In the genomic region with DNA sequence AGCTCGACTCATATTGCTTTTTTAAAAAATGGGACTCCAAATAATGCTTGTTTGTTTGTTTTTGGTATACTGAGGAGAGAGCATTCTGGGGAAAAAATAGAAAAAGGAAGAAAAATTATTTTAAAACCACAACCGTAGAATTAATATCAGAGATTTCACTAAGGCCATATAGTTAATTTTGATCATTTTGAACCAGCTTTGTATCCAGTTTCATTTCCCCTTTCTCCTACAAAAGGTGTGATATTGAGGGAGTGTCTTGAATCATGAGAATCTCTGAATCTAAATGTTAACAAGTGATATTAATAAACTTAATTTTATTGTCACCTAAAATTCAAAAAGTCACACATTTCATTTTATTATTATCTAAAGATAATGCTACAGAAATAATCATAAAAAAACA, we compare ENCODE assay signal across 25 cellular contexts.
DNase-seq lines count a peak whose midpoint lies in the region; ATAC-seq, FAIRE-seq and TF ChIP-seq lines count a peak whose summit lies in the region.
"Had no signal": no experiment of that assay in that cellular context is flagged by ENCODE, and none has a peak within 500 bp of the region (broad histone marks: within the 10 kb centered on the region; RNA-seq: fewer than 3 reads in every experiment).

No MANE protein-coding gene starts in this region.

- peak overlapping the region; percentile 10 for H3K4me2 ChIP-seq in KMS-11

- no peak overlapping the region for H2AFZ ChIP-seq in KMS-11 (ENCODE audit: low read depth)

- no peaks in the 10 kb centered on the region for H3K79me2 ChIP-seq in KMS-11 (ENCODE audit: insufficient read depth, low read depth)

- no peaks in the 10 kb centered on the region for H3K36me3 ChIP-seq in KMS-11 (ENCODE audit: insufficient read depth)
- H3K36me3 ChIP-seq: MG63, SJSA1 had no signal

- DNase-seq in GM12891 (ENCODE audit: insufficient read length, low spot score) (no peak), foreskin fibroblast (no peak), NCI-H1105 treated with DMSO at 0.1 percent for 48 hours (lab: John Stamatoyannopoulos, UW) (no peak)
- DNase-seq: CD8-positive, alpha-beta memory T cell; DMS53; GDM1; H7; HFFc6; MG63; NCI-H1092; NCI-H1436 treated with DMSO at 0.1 percent for 48 hours; NCI-H2029; NCI-H345; NCI-H524; NCI-H82; OCI-M1; T-helper 1 cell had no signal

- TF ChIP-seq POLR2A in GM12891 (IDR thresholded peaks at IDR 0.05; ENCODE audit: low read depth, low read length) = no peak

- H3K27ac ChIP-seq in KMS-11 = no peak overlapping the region
- H3K27ac ChIP-seq: C4-2B, SJSA1 had no signal

- no peak overlapping the region for H3K4me3 ChIP-seq in KMS-11 (IDR thresholded peaks at IDR 0.05; ENCODE audit: insufficient read depth, low read depth, low read length)
- no peak overlapping the region for H3K4me3 ChIP-seq in foreskin fibroblast (ENCODE audit: low read depth in 1 of 2, low read length in 2 of 2)
- H3K4me3 ChIP-seq: MG63, SJSA1 had no signal

- H3K4me1 ChIP-seq in KMS-11 (ENCODE audit: low read depth, poor library complexity, severe bottlenecking) = peaks cover 95% of the 10 kb centered on the region

- ATAC-seq in GM18867 (IDR thresholded peaks at IDR 0.05; ENCODE audit: unreplicated experiment) = peak; percentile 52
- peak; percentile 68 for ATAC-seq in HG03175 (IDR thresholded peaks at IDR 0.05; ENCODE audit: unreplicated experiment)
- no peak for ATAC-seq in GM19023 (IDR thresholded peaks at IDR 0.05; ENCODE audit: unreplicated experiment)

- no peak for FAIRE-seq in GM12891 (lab: Jason Lieb, UNC)
- FAIRE-seq: A204.1, RCC 7860 had no signal

- no peaks in the 10 kb centered on the region for H4K20me1 ChIP-seq in KMS-11 (ENCODE audit: insufficient read depth)

- H3K27me3 ChIP-seq in KMS-11 (ENCODE audit: insufficient read depth, low read depth) = no peaks in the 10 kb centered on the region
- H3K27me3 ChIP-seq: MG63, SJSA1 had no signal

- no peak overlapping the region for H3K9ac ChIP-seq in KMS-11

- TF ChIP-seq CTCF in KMS-11 (conservative IDR thresholded peaks at IDR 0.05; ENCODE audit: low read depth, low read length) (no peak), foreskin fibroblast (IDR thresholded peaks at IDR 0.05; ENCODE audit: low read depth, low read length) (no peak)

TF ChIP-seq in GM12891, 5 proteins besides CTCF, POLR2A, EP300 and RAD21:
- TF ChIP-seq SPI1 (IDR thresholded peaks at IDR 0.05; ENCODE audit: low read depth, low read length) (peak; percentile 67), POU2F2 (IDR thresholded peaks at IDR 0.05; ENCODE audit: low read depth, low read length) (no peak)
